ENCODE assay signal across 26 cellular contexts in genomic region chr7:36167403-36168050, GRCh38.
"Had no signal": no experiment of that assay in that cellular context is flagged by ENCODE, and none has a peak within 500 bp of the region (broad histone marks: within the 10 kb centered on the region; RNA-seq: fewer than 3 reads in every experiment).

No MANE protein-coding gene starts in this region.

- H3K9ac ChIP-seq: parathyroid adenoma had no signal

- H3K9me3 ChIP-seq: left ventricle myocardium inferior, psoas muscle, right atrium auricular region, stomach, testis, tibial artery, upper lobe of right lung had no signal

- H3K27me3 Mint-ChIP-seq: naive thymus-derived CD8-positive, alpha-beta T cell; stimulated activated naive B cell treated with anti-CD40 and anti-IgM and Interleukin-4, amounts not matched to agents 10 μg/mL and 1 μg/mL and 100 μg/mL, for 72 hours had no signal

- H3K27me3 ChIP-seq: right atrium auricular region, stomach, testis, tibial artery, upper lobe of right lung had no signal

- H3K27ac ChIP-seq: left ventricle myocardium inferior, parathyroid adenoma, psoas muscle, right atrium auricular region, skin epidermis, stomach, testis, tibial artery, upper lobe of right lung had no signal

- H3K36me3 ChIP-seq: left ventricle myocardium inferior, right atrium auricular region, stomach, tibial artery, upper lobe of right lung had no signal

- ATAC-seq: left colon; naive thymus-derived CD8-positive, alpha-beta T cell; sciatic nerve; stimulated activated naive B cell treated with anti-CD40 and anti-IgM and Interleukin-4, amounts not matched to agents 10 μg/mL and 1 μg/mL and 100 μg/mL, for 72 hours; stimulated activated naive CD8-positive, alpha-beta T cell treated with anti-CD3 and anti-CD28 coated beads, Interleukin-15, Interleukin-2, amounts not matched to agents 100 U/mL and 50 U/mL, for 24 hours; upper lobe of right lung had no signal

- DNase-seq: hypothalamus; immature natural killer cell; kidney; left colon; left ventricle myocardium inferior; naive thymus-derived CD8-positive, alpha-beta T cell; occipital lobe; psoas muscle; stimulated activated CD4-positive, alpha-beta T cell treated with anti-CD3 and anti-CD28 coated beads, Interleukin-12 subunit alpha, Interleukin-12 subunit beta, amount 100 ng/mL, for 4 hours; stimulated activated CD4-positive, alpha-beta T cell treated with anti-CD3 and anti-CD28 coated beads, Interleukin-15, amount 100 ng/mL, for 24 hours; stimulated activated CD4-positive, alpha-beta T cell treated with anti-CD3 and anti-CD28 coated beads, Interleukin-2, amount 100 ng/mL, for 24 hours; stimulated activated CD4-positive, alpha-beta T cell treated with anti-CD3 and anti-CD28 coated beads, Interleukin-4, amount 100 ng/mL, for 1 hour; stimulated activated naive B cell treated with anti-CD40 and anti-IgM and Interleukin-4, amounts not matched to agents 10 μg/mL and 1 μg/mL and 100 μg/mL, for 72 hours; stimulated activated naive CD8-positive, alpha-beta T cell treated with anti-CD3 and anti-CD28 coated beads, Interleukin-15, Interleukin-2, amounts not matched to agents 100 U/mL and 50 U/mL, for 24 hours; stomach; testis; tibial artery; trophoblast cell; upper lobe of right lung had no signal

- H3K9me3 Mint-ChIP-seq: immature natural killer cell; naive thymus-derived CD8-positive, alpha-beta T cell; nephron; neural crest cell; stimulated activated naive B cell treated with anti-CD40 and anti-IgM and Interleukin-4, amounts not matched to agents 10 μg/mL and 1 μg/mL and 100 μg/mL, for 72 hours had no signal

- H3K36me3 Mint-ChIP-seq: immature natural killer cell; naive thymus-derived CD8-positive, alpha-beta T cell; stimulated activated naive B cell treated with anti-CD40 and anti-IgM and Interleukin-4, amounts not matched to agents 10 μg/mL and 1 μg/mL and 100 μg/mL, for 72 hours had no signal

- H3K4me3 Mint-ChIP-seq: immature natural killer cell; naive thymus-derived CD8-positive, alpha-beta T cell; nephron; neural crest cell; stimulated activated naive B cell treated with anti-CD40 and anti-IgM and Interleukin-4, amounts not matched to agents 10 μg/mL and 1 μg/mL and 100 μg/mL, for 72 hours had no signal

- H3K4me3 ChIP-seq: left ventricle myocardium inferior, lung, psoas muscle, right atrium auricular region, skin epidermis, stomach, testis, tibial artery, upper lobe of right lung had no signal

- H2AFZ ChIP-seq: parathyroid adenoma had no signal

- H3K4me1 Mint-ChIP-seq: neural crest cell; stimulated activated naive B cell treated with anti-CD40 and anti-IgM and Interleukin-4, amounts not matched to agents 10 μg/mL and 1 μg/mL and 100 μg/mL, for 72 hours had no signal

- H3K27ac Mint-ChIP-seq: immature natural killer cell; naive thymus-derived CD8-positive, alpha-beta T cell; stimulated activated naive B cell treated with anti-CD40 and anti-IgM and Interleukin-4, amounts not matched to agents 10 μg/mL and 1 μg/mL and 100 μg/mL, for 72 hours had no signal

- H3K4me1 ChIP-seq: parathyroid adenoma, right atrium auricular region, testis, tibial artery, upper lobe of right lung had no signal

- H3K79me2 ChIP-seq: parathyroid adenoma had no signal
